11 cellular contexts compared by ENCODE assay signal in the genomic region with DNA sequence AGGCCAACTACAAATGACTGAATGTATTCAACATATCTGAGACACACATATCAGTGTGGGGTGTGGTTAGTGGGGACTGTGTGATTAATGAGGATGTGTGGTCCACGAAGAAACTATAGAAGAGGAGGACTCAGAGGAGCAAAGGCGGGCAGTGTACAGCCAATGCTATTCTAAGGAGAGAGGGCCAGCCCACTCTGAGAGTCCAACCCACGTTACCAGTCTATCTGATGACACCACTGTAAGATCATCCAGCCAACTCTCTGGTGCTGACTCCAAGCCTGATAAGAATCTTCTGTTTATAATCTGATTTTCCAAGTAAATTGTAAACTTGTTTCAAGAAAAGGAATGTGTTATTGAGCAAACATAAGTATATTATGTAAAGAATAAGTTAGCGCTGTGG. TPM values are rescaled to one million over a fixed set of nuclear protein-coding genes. Genes with fewer than 3 reads are reported as not detected.
A peak's percentile ranks its signal among the peaks of the same experiment; 100 is the strongest.
DNase-seq lines count a peak whose midpoint lies in the region; ATAC-seq and TF ChIP-seq lines count a peak whose summit lies in the region.
"Had no signal": no experiment of that assay in that cellular context is flagged by ENCODE, and none has a peak within 500 bp of the region (broad histone marks: within the 10 kb centered on the region; RNA-seq: fewer than 3 reads in every experiment).

No MANE protein-coding gene starts in this region.

- DNase-seq in LNCaP clone FGC (ENCODE audit: low read depth) (peak; percentile 55), SK-MEL-5 (ENCODE audit: low read depth, low spot score) (peak; percentile 6), foreskin fibroblast (peak; percentile 89 to 91)
- DNase-seq in activated CD4-positive, alpha-beta T cell treated with anti-CD3 and anti-CD28 coated beads for 4 hours: no peak
- DNase-seq: hypothalamus, naive B cell had no signal

- in situ Hi-C loops in SK-MEL-5 (cut with HindIII; ENCODE audit: low pct_unique_long_range_greater_than_20kb, low sequenced_read_pairs): no loop called here

- peaks cover 31% of the 10 kb centered on the region for H3K27me3 ChIP-seq in DOHH2 (ENCODE audit: control insufficient read depth, low read length)

- peaks cover 24% of the 10 kb centered on the region for H3K4me1 ChIP-seq in DOHH2 (ENCODE audit: control insufficient read depth, low read length)

- no peaks in the 10 kb centered on the region for H3K9me2 ChIP-seq in DOHH2 (replicated peaks; ENCODE audit: control insufficient read depth, low read length)

- no peaks in the 10 kb centered on the region for H3F3A ChIP-seq in DOHH2 (ENCODE audit: control insufficient read depth, insufficient read depth)

- no peaks in the 10 kb centered on the region for H3K36me3 ChIP-seq in DOHH2 (ENCODE audit: control insufficient read depth, low read length)

- H3K4me2 ChIP-seq in DOHH2 (ENCODE audit: low read length): peak overlapping the region; percentile 28
- H3K4me2 ChIP-seq: PC-9 had no signal

- no peaks in the 10 kb centered on the region for H3K9me3 ChIP-seq in DOHH2 (ENCODE audit: control insufficient read depth, insufficient read depth, low read length)

- H3K79me2 ChIP-seq in DOHH2 (ENCODE audit: control insufficient read depth, low read length): no peaks in the 10 kb centered on the region

- no peak for ATAC-seq in HG03045 (IDR thresholded peaks at IDR 0.05; ENCODE audit: unreplicated experiment)
- no peak for ATAC-seq in HG03139 (IDR thresholded peaks at IDR 0.05; ENCODE audit: unreplicated experiment)
- no peak for ATAC-seq in GM21717 (IDR thresholded peaks at IDR 0.05; ENCODE audit: unreplicated experiment)

- H3K4me3 ChIP-seq in DOHH2 (ENCODE audit: low read length) (no peak overlapping the region), LNCaP clone FGC (ENCODE audit: low read depth, low read length) (no peak overlapping the region), foreskin fibroblast (ENCODE audit: low read depth in 1 of 2, low read length in 2 of 2) (no peak overlapping the region)
- H3K4me3 ChIP-seq: PC-9 had no signal

- H4K20me1 ChIP-seq in DOHH2 (ENCODE audit: control insufficient read depth, insufficient read depth, low read depth, low read length): 0 out of 2 replicates have a peak, but pooled peaks cover 3% of the 10 kb centered on the region

- TF ChIP-seq CTCF in DOHH2 (IDR thresholded peaks at IDR 0.05; ENCODE audit: low read depth, low read length, poor library complexity, severe bottlenecking): no peak
- TF ChIP-seq CTCF in LNCaP clone FGC (IDR thresholded peaks at IDR 0.05; ENCODE audit: control insufficient read depth, extremely low read depth, insufficient read depth): no peak
- no peak for TF ChIP-seq CTCF in foreskin fibroblast (IDR thresholded peaks at IDR 0.05; ENCODE audit: low read depth, low read length)

- H3K27ac ChIP-seq in DOHH2 (ENCODE audit: low read depth, low read length): no peak overlapping the region
- H3K27ac ChIP-seq: PC-9 had no signal

RNA-seq across cellular contexts. Expression of a gene that starts 47.2 kb away (rescaled TPM):
- total RNA-seq in SK-MEL-5 (2014; rRNA removed; shearing (Covaris generic)): 0.79 and 1.0 TPM in 2 replicates
- 0.14 and 1.0 TPM in 2 replicates for polyA plus RNA-seq in SK-MEL-5 (2015; cell fraction: cytosol; rRNA removed)
- 3.7 and 8.9 TPM in 2 replicates for polyA plus RNA-seq in SK-MEL-5 (2015; cell fraction: nucleus; rRNA removed)

Comparison
In these comparisons a context has a peak if more than half of its experiments do, and no peak if none do; other contexts are left out.
1. DNase-seq: peak in LNCaP clone FGC (single experiment), SK-MEL-5 (single experiment) and foreskin fibroblast (2 of 2); none in activated CD4-positive, alpha-beta T cell treated with anti-CD3 and anti-CD28 coated beads for 4 hours (0 of 2).